25 cellular contexts compared by ENCODE assay signal in the genomic region with DNA sequence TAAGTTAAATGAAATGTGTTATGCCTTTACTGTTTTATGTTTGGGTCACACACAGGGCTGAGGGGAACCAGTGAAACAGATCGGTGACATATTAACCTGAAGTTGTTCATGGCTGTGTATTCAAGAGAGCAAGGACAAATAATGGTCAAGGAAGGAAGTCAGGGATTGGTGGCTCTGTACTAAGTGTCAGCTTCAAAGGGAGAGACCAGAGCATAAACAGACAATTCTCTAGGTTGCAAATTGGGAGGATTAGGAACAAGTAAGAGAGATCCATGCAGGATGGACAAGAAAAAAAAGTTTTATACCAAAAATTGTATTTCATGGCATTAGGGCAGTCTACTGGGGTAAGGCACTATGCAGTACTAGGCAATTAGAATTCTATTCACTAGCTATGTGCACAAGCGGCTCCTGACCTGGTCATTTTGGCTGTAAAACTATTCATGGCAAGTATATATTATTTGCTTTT.
"Had no signal": no experiment of that assay in that cellular context is flagged by ENCODE, and none has a peak within 500 bp of the region (broad histone marks: within the 10 kb centered on the region; RNA-seq: fewer than 3 reads in every experiment).

No MANE protein-coding gene starts in this region.

- H3K4me3 ChIP-seq: colonic mucosa, esophagus squamous epithelium, gastroesophageal sphincter, left ventricle myocardium inferior, spleen, thyroid gland had no signal

- H3K9me3 ChIP-seq: colonic mucosa, esophagus squamous epithelium, gastroesophageal sphincter, left ventricle myocardium inferior, spleen, thyroid gland had no signal

- H3K27ac ChIP-seq: colonic mucosa, esophagus squamous epithelium, gastroesophageal sphincter, left ventricle myocardium inferior, spleen, thyroid gland, WERI-Rb-1 had no signal

- H3K4me1 ChIP-seq: colonic mucosa, esophagus squamous epithelium, gastroesophageal sphincter, left ventricle myocardium inferior, spleen, thyroid gland had no signal

- H3K27me3 ChIP-seq: colonic mucosa, dorsolateral prefrontal cortex, esophagus squamous epithelium, gastroesophageal sphincter, spleen, thyroid gland had no signal

- H3K36me3 ChIP-seq: colonic mucosa, esophagus squamous epithelium, gastroesophageal sphincter, left ventricle myocardium inferior, spleen, thyroid gland, WERI-Rb-1 had no signal

- DNase-seq: activated CD4-positive, alpha-beta T cell treated with anti-CD3 and anti-CD28 coated beads for 1 hour; activated CD4-positive, alpha-beta T cell treated with anti-CD3 and anti-CD28 coated beads, Interleukin-2, amount 50 U/mL, for 1 hour; activated CD8-positive, alpha-beta memory T cell treated with anti-CD3 and anti-CD28 coated beads for 24 hours; activated CD8-positive, alpha-beta memory T cell treated with anti-CD3 and anti-CD28 coated beads, Interleukin-2, amount 50 U/mL, for 4 hours; activated naive CD4-positive, alpha-beta T cell treated with Interleukin-2 at 50 U/mL for 16 hours; activated naive CD8-positive, alpha-beta T cell treated with anti-CD3 and anti-CD28 coated beads, Interleukin-2, amount 10 ng/mL, durations not matched to agents 7 days and 5 days; activated T-cell treated with anti-CD3 and anti-CD28 coated beads, Interleukin-2, amount 50 U/mL, for 4 hours; amniotic stem cell; colonic mucosa; dorsolateral prefrontal cortex; effector memory CD8-positive, alpha-beta T cell; esophagus squamous epithelium; head of caudate nucleus; left ventricle myocardium inferior; mesenchymal stem cell; occipital lobe; posterior cingulate gyrus; retina; spleen; stimulated activated CD4-positive, alpha-beta T cell treated with anti-CD3 and anti-CD28 coated beads, Interleukin-4, amount 100 ng/mL, for 1 hour; substantia nigra; T-cell; thyroid gland; WERI-Rb-1 had no signal

- ATAC-seq: activated T-cell treated with anti-CD3 and anti-CD28 coated beads, Interleukin-2, amount 50 U/mL, for 4 hours; effector memory CD8-positive, alpha-beta T cell; gastroesophageal sphincter; T-cell had no signal
